ENCODE assay signal across 24 cellular contexts in the genomic region with DNA sequence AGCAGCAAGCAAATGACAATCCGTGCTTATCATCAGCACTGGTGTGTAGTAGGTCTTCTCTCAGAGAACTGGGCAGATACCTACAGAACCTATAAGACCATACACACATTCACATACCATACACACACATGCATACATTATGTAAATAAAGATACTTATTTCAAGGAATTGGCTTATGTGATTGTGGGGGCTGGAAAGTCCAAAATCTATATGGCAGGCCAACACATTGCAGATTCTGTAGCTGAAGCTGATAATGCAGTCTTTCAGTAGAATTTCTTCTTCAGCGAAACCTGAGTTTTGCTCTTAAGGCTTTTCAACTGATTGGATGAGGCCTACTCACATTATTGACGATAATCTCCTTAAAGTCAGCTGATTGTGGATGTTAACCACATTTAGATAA. TPM values are rescaled to one million over a fixed set of nuclear protein-coding genes. Genes with fewer than 3 reads are reported as not detected.
DNase-seq lines count a peak whose midpoint lies in the region; ATAC-seq and TF ChIP-seq lines count a peak whose summit lies in the region.
"Had no signal": no experiment of that assay in that cellular context is flagged by ENCODE, and none has a peak within 500 bp of the region (broad histone marks: within the 10 kb centered on the region; RNA-seq: fewer than 3 reads in every experiment).

No MANE protein-coding gene starts in this region.

- WGBS in endodermal cell (ENCODE audit: insufficient coverage in 1 of 2, insufficient read length in 1 of 2), 2 experiments = 95 to 99% methylated on average over 2 to 3 of the region's 3 CpGs

- H3K9me3 ChIP-seq in endodermal cell (ENCODE audit: control insufficient read depth, low read length) = peaks cover 38% of the 10 kb centered on the region
- H3K9me3 ChIP-seq: BE2C had no signal

- peaks cover 72% of the 10 kb centered on the region for H3K4me1 Mint-ChIP-seq in activated CD4-positive, alpha-beta T cell treated with anti-CD3 and anti-CD28 coated beads for 36 hours
- H3K4me1 Mint-ChIP-seq in natural killer cell (peaks cover 63 to 67% of the 10 kb centered on the region in 2 donors), endodermal cell (peaks cover 12% of the 10 kb centered on the region)
- peaks cover 42 to 50% of the 10 kb centered on the region in 2 donors for H3K4me1 Mint-ChIP-seq in natural killer cell treated with Interleukin-12 subunit alpha and Interleukin-12 subunit beta and Interleukin-15 and Interleukin-18, amount 100 ng/mL, for 72 hours (ENCODE audit: low read depth in 2 of 2)

- peak overlapping the region; percentile 1 for H3K27ac Mint-ChIP-seq in activated CD4-positive, alpha-beta T cell treated with anti-CD3 and anti-CD28 coated beads for 36 hours
- H3K27ac Mint-ChIP-seq in natural killer cell = peak overlapping the region; percentile 37 to 62
- H3K27ac Mint-ChIP-seq in natural killer cell treated with Interleukin-12 subunit alpha and Interleukin-12 subunit beta and Interleukin-15 and Interleukin-18, amount 100 ng/mL, for 72 hours = no peak overlapping the region
- H3K27ac Mint-ChIP-seq in endodermal cell = no peak overlapping the region

- no peak overlapping the region for H3K4me3 Mint-ChIP-seq in activated CD4-positive, alpha-beta T cell treated with anti-CD3 and anti-CD28 coated beads for 36 hours
- no peak overlapping the region for H3K4me3 Mint-ChIP-seq in natural killer cell
- H3K4me3 Mint-ChIP-seq in natural killer cell treated with Interleukin-12 subunit alpha and Interleukin-12 subunit beta and Interleukin-15 and Interleukin-18, amount 100 ng/mL, for 72 hours = no peak overlapping the region
- H3K4me3 Mint-ChIP-seq in endodermal cell = no peak overlapping the region
- H3K4me3 Mint-ChIP-seq: CD14-positive monocyte had no signal

- TF ChIP-seq CTCF in natural killer cell (IDR thresholded peaks at IDR 0.05) = no peak
- no peak for TF ChIP-seq CTCF in endodermal cell (conservative IDR thresholded peaks at IDR 0.05)

- H3K36me3 ChIP-seq in endodermal cell (ENCODE audit: control insufficient read depth, insufficient read depth, low read length) = no peaks in the 10 kb centered on the region
- H3K36me3 ChIP-seq: BE2C, MG63 had no signal

- peaks cover 5% of the 10 kb centered on the region for H3K9me3 Mint-ChIP-seq in activated CD4-positive, alpha-beta T cell treated with anti-CD3 and anti-CD28 coated beads for 36 hours (ENCODE audit: low read depth)
- H3K9me3 Mint-ChIP-seq in natural killer cell (no peaks in the 10 kb centered on the region), endodermal cell (peaks cover 51% of the 10 kb centered on the region)
- no peaks in the 10 kb centered on the region for H3K9me3 Mint-ChIP-seq in natural killer cell treated with Interleukin-12 subunit alpha and Interleukin-12 subunit beta and Interleukin-15 and Interleukin-18, amount 100 ng/mL, for 72 hours

- H3K9ac ChIP-seq in endodermal cell (ENCODE audit: extremely low read depth, low read length, poor library complexity, severe bottlenecking) = no peak overlapping the region

- peaks cover 9% of the 10 kb centered on the region for H3K4me1 ChIP-seq in endodermal cell (ENCODE audit: control insufficient read depth, insufficient read depth, low read length)
- H3K4me1 ChIP-seq: BE2C had no signal

- DNase-seq in activated CD4-positive, alpha-beta T cell treated with anti-CD3 and anti-CD28 coated beads for 36 hours = no peak
- DNase-seq in activated CD4-positive, alpha-beta T cell treated with anti-CD3 and anti-CD28 coated beads for 48 hours = no peak
- no peak for DNase-seq in natural killer cell
- no peak for DNase-seq in natural killer cell treated with Interleukin-12 subunit alpha and Interleukin-12 subunit beta and Interleukin-15 and Interleukin-18, amount 100 ng/mL, for 72 hours (ENCODE audit: low spot score)
- no peak for DNase-seq in endodermal cell
- DNase-seq in NOMO-1 (lab: John Stamatoyannopoulos, UW; ENCODE audit: unreplicated experiment in 2 of 2) = no peak
- DNase-seq: BE2C, DMS53, HCEC 1CT, IMR-90, KG1, MG63, NCI-H1105 treated with DMSO at 0.1 percent for 48 hours, NCI-H146, NCI-H1930, NCI-H446, NCI-H524 treated with DMSO at 0.1 percent for 48 hours, NCI-H774, SHP77 had no signal

- intact Hi-C loops in activated CD4-positive, alpha-beta T cell treated with anti-CD3 and anti-CD28 coated beads for 36 hours (cut with DNase I, micrococcal nuclease) = no loop called here
- intact Hi-C loops in natural killer cell (cut with micrococcal nuclease) = no loop called here

- H3K36me3 Mint-ChIP-seq in activated CD4-positive, alpha-beta T cell treated with anti-CD3 and anti-CD28 coated beads for 36 hours (ENCODE audit: low read depth) = peaks cover 54% of the 10 kb centered on the region
- no peaks in the 10 kb centered on the region for H3K36me3 Mint-ChIP-seq in natural killer cell
- no peaks in the 10 kb centered on the region for H3K36me3 Mint-ChIP-seq in natural killer cell treated with Interleukin-12 subunit alpha and Interleukin-12 subunit beta and Interleukin-15 and Interleukin-18, amount 100 ng/mL, for 72 hours
- H3K36me3 Mint-ChIP-seq in endodermal cell (ENCODE audit: low read depth) = peaks cover 47% of the 10 kb centered on the region

- no peaks in the 10 kb centered on the region for H3K27me3 Mint-ChIP-seq in activated CD4-positive, alpha-beta T cell treated with anti-CD3 and anti-CD28 coated beads for 36 hours
- H3K27me3 Mint-ChIP-seq in natural killer cell (ENCODE audit: low read depth in 2 of 2) (no peaks in the 10 kb centered on the region), endodermal cell (ENCODE audit: insufficient read depth) (no peaks in the 10 kb centered on the region)
- H3K27me3 Mint-ChIP-seq in natural killer cell treated with Interleukin-12 subunit alpha and Interleukin-12 subunit beta and Interleukin-15 and Interleukin-18, amount 100 ng/mL, for 72 hours = no peaks in the 10 kb centered on the region

- ATAC-seq in activated CD4-positive, alpha-beta T cell treated with anti-CD3 and anti-CD28 coated beads for 36 hours = no peak
- no peak for ATAC-seq in natural killer cell
- no peak for ATAC-seq in natural killer cell treated with Interleukin-12 subunit alpha and Interleukin-12 subunit beta and Interleukin-15 and Interleukin-18, amount 100 ng/mL, for 72 hours
- ATAC-seq in GM21528 (IDR thresholded peaks at IDR 0.05; ENCODE audit: low FRiP score, unreplicated experiment) = no peak
- ATAC-seq: Panc1 had no signal

- no peaks in the 10 kb centered on the region for H3K27me3 ChIP-seq in endodermal cell (ENCODE audit: control insufficient read depth, insufficient read depth, low read length, poor library complexity, severe bottlenecking)
- H3K27me3 ChIP-seq: BE2C, MG63 had no signal

- POLR2A ChIA-PET in activated CD4-positive, alpha-beta T cell treated with anti-CD3 and anti-CD28 coated beads for 36 hours (lab: Charles Lee) = no interaction called here

- CTCF ChIA-PET in activated CD4-positive, alpha-beta T cell treated with anti-CD3 and anti-CD28 coated beads for 36 hours (lab: Charles Lee) = interaction anchor here (0.8 to 2.1 kb wide), 2 partner anchors 31 to 135 kb away, joined by 3 to 10 read pairs; no protein-coding TSS in a partner anchor

- H3K27ac ChIP-seq in endodermal cell (ENCODE audit: low read depth, low read length) = no peak overlapping the region
- H3K27ac ChIP-seq: 22Rv1, RWPE1 had no signal

- H3K4me3 ChIP-seq in endodermal cell (ENCODE audit: low read length) = peak overlapping the region; percentile 5
- H3K4me3 ChIP-seq: MG63 had no signal

RNA-seq across cellular contexts. Expression of a gene that starts 24.1 kb away (rescaled TPM):
- 100 to 1,000 TPM; 182 to 214 TPM for total RNA-seq in activated CD4-positive, alpha-beta T cell treated with anti-CD3 and anti-CD28 coated beads for 36 hours
- 100 to 1,000 TPM in 2 of 3 donors, 10 to 100 TPM in 1; 83.7 to 112 (median 104) TPM for total RNA-seq in natural killer cell
- total RNA-seq in natural killer cell treated with Interleukin-12 subunit alpha and Interleukin-12 subunit beta and Interleukin-15 and Interleukin-18, amount 100 ng/mL, for 72 hours = 100 to 1,000 TPM in 1 of 2 donors, 10 to 100 TPM in 1; 97.8 to 138 TPM
- total RNA-seq in endodermal cell = 10 to 100 TPM; 28.5 to 35.0 TPM
- 40.5 TPM for polyA plus RNA-seq in endodermal cell (2013, experiment 1 of 2)
- polyA plus RNA-seq in endodermal cell (2013, experiment 2 of 2) = 40.6 TPM

Comparison
In these comparisons a context has a peak if more than half of its experiments do, and no peak if none do; other contexts are left out.
1. H3K27ac Mint-ChIP-seq: peak in activated CD4-positive, alpha-beta T cell treated with anti-CD3 and anti-CD28 coated beads for 36 hours (single experiment) and natural killer cell (2 of 2); none in natural killer cell treated with Interleukin-12 subunit alpha and Interleukin-12 subunit beta and Interleukin-15 and Interleukin-18, amount 100 ng/mL, for 72 hours (0 of 2) and endodermal cell (single experiment).